Comparison of ENCODE assay signal across 11 cellular contexts in the genomic region with DNA sequence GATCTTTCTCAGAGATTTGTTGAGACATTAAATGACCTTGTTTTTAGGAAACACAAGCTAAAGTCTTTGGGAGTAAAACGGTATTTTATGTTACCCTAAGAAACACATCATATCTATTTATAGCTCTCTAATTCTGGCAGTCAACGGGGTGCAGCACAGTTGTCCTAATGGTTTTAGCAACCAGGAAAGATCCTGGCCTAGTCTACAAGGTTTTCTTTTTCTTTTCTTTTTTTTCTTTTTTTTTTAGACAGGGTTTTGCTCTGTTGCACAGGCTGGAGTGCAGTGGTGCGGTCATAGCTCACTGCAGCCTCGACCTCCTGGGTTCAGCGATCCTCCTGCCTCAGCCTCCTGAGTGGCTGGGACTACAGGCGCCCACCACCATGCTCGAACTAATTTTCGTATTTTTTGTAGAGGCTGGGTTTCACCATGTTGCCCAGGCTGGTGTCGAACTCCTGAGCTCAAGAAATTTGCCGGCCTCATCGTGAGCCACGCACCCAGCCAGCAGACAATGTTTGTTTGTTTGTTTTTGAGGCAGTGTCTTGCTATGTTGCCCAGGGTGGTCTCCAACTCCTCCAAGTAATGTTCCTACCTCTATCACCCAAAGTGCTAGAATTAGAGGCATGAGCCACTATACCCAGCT. TPM values are rescaled to one million over a fixed set of nuclear protein-coding genes. Genes with fewer than 3 reads are reported as not detected.
A peak's percentile ranks its signal among the peaks of the same experiment; 100 is the strongest.
DNase-seq lines count a peak whose midpoint lies in the region; ATAC-seq and TF ChIP-seq lines count a peak whose summit lies in the region.
"Had no signal": no experiment of that assay in that cellular context is flagged by ENCODE, and none has a peak within 500 bp of the region (broad histone marks: within the 10 kb centered on the region; RNA-seq: fewer than 3 reads in every experiment).

No MANE protein-coding gene starts in this region.

- H3K36me3 Mint-ChIP-seq in CD8-positive, alpha-beta T cell = peaks cover 32% of the 10 kb centered on the region

- POLR2A ChIA-PET in CD8-positive, alpha-beta T cell (lab: Charles Lee) = interaction anchor here (0.9 kb wide), 1 partner anchor 9 kb away, joined by 3 read pairs; no protein-coding TSS in a partner anchor

- H3K27me3 ChIP-seq in liver (ENCODE audit: control insufficient read depth in 4 of 4, insufficient read depth in 4 of 4, low read length in 3 of 4) = no peaks in the 10 kb centered on the region
- no peaks in the 10 kb centered on the region for H3K27me3 ChIP-seq in tibial nerve
- H3K27me3 ChIP-seq in CD8-positive, alpha-beta T cell (ENCODE audit: insufficient read depth, low read length) = no peaks in the 10 kb centered on the region

- no peaks in the 10 kb centered on the region for H3K9me3 Mint-ChIP-seq in CD8-positive, alpha-beta T cell
- H3K9me3 Mint-ChIP-seq: WTC11 had no signal

- DNase-seq in choroid plexus epithelial cell (ENCODE audit: low read depth) (no peak), tibial nerve (ENCODE audit: low spot score in 2 of 2) (no peak)
- no peak for DNase-seq in activated CD4-positive, alpha-beta T cell treated with anti-CD3 and anti-CD28 coated beads, Interleukin-2, amount 50 U/mL, for 1 hour
- no peak for DNase-seq in CD8-positive, alpha-beta T cell
- DNase-seq: activated naive CD4-positive, alpha-beta T cell treated with Interleukin-2 at 50 U/mL for 16 hours; mesendoderm; NCI-H1417; PC-9 had no signal

- WGBS in liver = 88% methylated on average over 12 of the region's 12 CpGs
- WGBS in tibial nerve, 2 donors = 79% methylated on average over 12 of the region's 12 CpGs

- TF ChIP-seq CTCF in choroid plexus epithelial cell (conservative IDR thresholded peaks at IDR 0.05; ENCODE audit: low read depth, low read length) = no peak
- TF ChIP-seq CTCF in liver (IDR thresholded peaks at IDR 0.05; ENCODE audit: low read depth, low read length, missing input control) = no peak
- no peak for TF ChIP-seq CTCF in tibial nerve (IDR thresholded peaks at IDR 0.05)
- TF ChIP-seq CTCF in CD8-positive, alpha-beta T cell (IDR thresholded peaks at IDR 0.05) = no peak

- no peaks in the 10 kb centered on the region for H3K27me3 Mint-ChIP-seq in CD8-positive, alpha-beta T cell (ENCODE audit: low read depth)

- no peak for TF ChIP-seq EP300 in tibial nerve (IDR thresholded peaks at IDR 0.05)

- H3K4me3 ChIP-seq in choroid plexus epithelial cell (ENCODE audit: low read depth, low read length) (peak overlapping the region; percentile 60), liver (ENCODE audit: low read depth in 1 of 3, low read length in 3 of 3) (no peak overlapping the region), tibial nerve (peak overlapping the region; percentile 39 to 68 (median 54))
- no peak overlapping the region for H3K4me3 ChIP-seq in CD8-positive, alpha-beta T cell (ENCODE audit: low read depth, low read length)
- H3K4me3 ChIP-seq: PC-9 had no signal

- TF ChIP-seq POLR2A in tibial nerve (IDR thresholded peaks at IDR 0.05) = no peak

- H3K4me3 Mint-ChIP-seq in CD8-positive, alpha-beta T cell = no peak overlapping the region
- H3K4me3 Mint-ChIP-seq: WTC11 had no signal

- no peak overlapping the region for H3K9ac ChIP-seq in liver (ENCODE audit: low read depth in 1 of 2, low read length in 2 of 2)

- H3K4me1 ChIP-seq in liver (ENCODE audit: control insufficient read depth in 4 of 4, insufficient read depth in 4 of 4, low read length in 3 of 4) (no peaks in the 10 kb centered on the region), tibial nerve (peaks cover 0 to 32% (median 4%) of the 10 kb centered on the region in 4 donors)
- H3K4me1 ChIP-seq in CD8-positive, alpha-beta T cell (ENCODE audit: insufficient read depth, low read length) = no peaks in the 10 kb centered on the region

- H3K27ac ChIP-seq in liver (ENCODE audit: low read depth in 1 of 2, low read length in 2 of 2) (peak overlapping the region; percentile 29 to 63), tibial nerve (peak overlapping the region; percentile 90 to 98 (median 94))
- no peak overlapping the region for H3K27ac ChIP-seq in CD8-positive, alpha-beta T cell (ENCODE audit: low read depth, low read length)
- H3K27ac ChIP-seq: PC-9 had no signal

- H3K9me3 ChIP-seq in liver (ENCODE audit: control insufficient read depth in 4 of 4, low read length in 3 of 4) (no peaks in the 10 kb centered on the region), tibial nerve (no peaks in the 10 kb centered on the region)
- no peaks in the 10 kb centered on the region for H3K9me3 ChIP-seq in CD8-positive, alpha-beta T cell (ENCODE audit: low read length)

- CTCF ChIA-PET in CD8-positive, alpha-beta T cell (lab: Charles Lee) = interaction anchor here (0.8 kb wide), 1 partner anchor 25 kb away, joined by 4 read pairs; no protein-coding TSS in a partner anchor

- no peak for TF ChIP-seq RAD21 in liver (IDR thresholded peaks at IDR 0.05)

- H3K27ac Mint-ChIP-seq in CD8-positive, alpha-beta T cell = no peak overlapping the region
- H3K27ac Mint-ChIP-seq: WTC11 had no signal

- ATAC-seq in HG03108 (IDR thresholded peaks at IDR 0.05; ENCODE audit: unreplicated experiment) = no peak
- ATAC-seq in CD8-positive, alpha-beta T cell = no peak

- intact Hi-C loops in CD8-positive, alpha-beta T cell (cut with DNase I, micrococcal nuclease) = no loop called here

- H3K4me1 Mint-ChIP-seq in CD8-positive, alpha-beta T cell (ENCODE audit: low read depth) = no peaks in the 10 kb centered on the region

- H3K36me3 ChIP-seq in liver (ENCODE audit: control insufficient read depth in 4 of 4, insufficient read depth in 3 of 4, low read depth in 1 of 4, low read length in 3 of 4) (peaks cover 11 to 29% (median 17%) of the 10 kb centered on the region in 4 donors), tibial nerve (peaks cover 0 to 37% (median 10%) of the 10 kb centered on the region in 3 donors)
- H3K36me3 ChIP-seq in CD8-positive, alpha-beta T cell (ENCODE audit: insufficient read depth, low read length) = peaks cover 13% of the 10 kb centered on the region

TF ChIP-seq in liver, 16 proteins besides CTCF, POLR2A, EP300 and RAD21:
- no peak for TF ChIP-seq SP1 (IDR thresholded peaks at IDR 0.05)
- no peak for TF ChIP-seq NR2F2 (IDR thresholded peaks at IDR 0.05)
- TF ChIP-seq GABPA (IDR thresholded peaks at IDR 0.05 in 1 of 2, conservative IDR thresholded peaks at IDR 0.05 in 1 of 2) = no peak
- TF ChIP-seq FOXA1 (IDR thresholded peaks at IDR 0.05) = no peak
- TF ChIP-seq HNF4G (IDR thresholded peaks at IDR 0.05) = no peak
- no peak for TF ChIP-seq FOXA2 (IDR thresholded peaks at IDR 0.05)
- no peak for TF ChIP-seq RXRA (IDR thresholded peaks at IDR 0.05)

RNA-seq across cellular contexts. Expression of gene COX7A1, which starts 0.8 kb away (rescaled TPM):
- total RNA-seq in liver (under 1 TPM; 0.17 to 0.33 TPM), tibial nerve (10 to 100 TPM; 18.4 to 73.9 (median 35.5) TPM)
- 10 to 100 TPM in 1 of 2 donors, 1 to 10 TPM in 1; 2.3 to 11.4 TPM for polyA plus RNA-seq in liver
- total RNA-seq in CD8-positive, alpha-beta T cell = not detected
- total RNA-seq: PC-9 had no signal

RNA-seq across cellular contexts. Expression of gene CAPNS1, which starts 13.1 kb away (rescaled TPM):
- total RNA-seq in liver (100 to 1,000 TPM in 1 of 2 donors, 10 to 100 TPM in 1; 79.5 to 119 TPM), tibial nerve (100 to 1,000 TPM; 179 to 235 (median 213) TPM)
- polyA plus RNA-seq in liver = 100 to 1,000 TPM in 1 of 2 donors, 10 to 100 TPM in 1; 87.2 to 280 TPM
- 100 to 1,000 TPM; 141 to 146 TPM for total RNA-seq in CD8-positive, alpha-beta T cell

RNA-seq across cellular contexts. Expression of gene TBCB, which starts 37.7 kb away (rescaled TPM):
- 10 to 100 TPM; 29.8 to 43.2 TPM for total RNA-seq in liver
- 10 to 100 TPM; 36.4 to 61.3 TPM for polyA plus RNA-seq in liver
- total RNA-seq in tibial nerve = 100 to 1,000 TPM; 183 to 254 (median 225) TPM
- total RNA-seq in CD8-positive, alpha-beta T cell = 10 to 100 TPM; 69.7 to 71.2 TPM

RNA-seq across cellular contexts. Expression of gene POLR2I, which starts 38.3 kb away (rescaled TPM):
- 10 to 100 TPM; 11.4 to 82.1 TPM for total RNA-seq in liver
- 100 to 1,000 TPM in 1 of 2 donors, 10 to 100 TPM in 1; 40.2 to 110 TPM for polyA plus RNA-seq in liver
- 10 to 100 TPM; 54.2 to 98.4 (median 77.4) TPM for total RNA-seq in tibial nerve
- total RNA-seq in CD8-positive, alpha-beta T cell = 10 to 100 TPM; 27.4 to 34.7 TPM

RNA-seq across cellular contexts. Expression of gene OVOL3, which starts 42.1 kb away (rescaled TPM):
- not detected for total RNA-seq in liver
- not detected for polyA plus RNA-seq in liver
- total RNA-seq in tibial nerve = not detected
- total RNA-seq in CD8-positive, alpha-beta T cell = not detected
- total RNA-seq: PC-9, WTC11 had no signal

Comparison
In these comparisons a context has a peak if more than half of its experiments do, and no peak if none do; other contexts are left out.
1. H3K4me3 ChIP-seq: peak in choroid plexus epithelial cell (single experiment) and tibial nerve (4 of 4); none in liver (0 of 3) and CD8-positive, alpha-beta T cell (single experiment).
2. RNA of gene COX7A1, which starts 0.8 kb away (total RNA-seq): 18.4 to 73.9 TPM in tibial nerve; 0.17 to 0.33 TPM in liver and not detected in CD8-positive, alpha-beta T cell; every median in the first group is over 10 times any median in the second.